In genomic region chr3:37017683-37018082, GRCh38 we compare ENCODE assay signal across 28 cellular contexts.
"Had no signal": no experiment of that assay in that cellular context is flagged by ENCODE, and none has a peak within 500 bp of the region (broad histone marks: within the 10 kb centered on the region; RNA-seq: fewer than 3 reads in every experiment).

No MANE protein-coding gene starts in this region.

- H3K27me3 Mint-ChIP-seq: activated B cell treated with CpG ODN at 0.5 μM for 24 hours; activated CD8-positive, alpha-beta T cell treated with anti-CD3 and anti-CD28 coated beads for 36 hours; activated naive CD8-positive, alpha-beta T cell treated with anti-CD3 and anti-CD28 coated beads, Interleukin-2, amount 10 ng/mL, durations not matched to agents 7 days and 5 days; activated T-helper 17 cell treated with anti-CD3 and anti-CD28 coated beads, Interleukin-2, amount 50 U/mL, for 72 hours; central memory CD8-positive, alpha-beta T cell; dendritic cell treated with granulocyte-macrophage colony-stimulating factor and Interleukin-4, amounts not matched to agents 40 ng/mL and 50 ng/mL, for 4 days; T-cell; T-helper 17 cell had no signal

- H3K4me3 Mint-ChIP-seq: activated B cell treated with CpG ODN at 0.5 μM for 24 hours; activated CD8-positive, alpha-beta T cell treated with anti-CD3 and anti-CD28 coated beads for 36 hours; activated naive CD4-positive, alpha-beta T cell treated with anti-CD3 and anti-CD28 coated beads for 36 hours; activated naive CD8-positive, alpha-beta T cell treated with anti-CD3 and anti-CD28 coated beads, Interleukin-2, amount 10 ng/mL, durations not matched to agents 7 days and 5 days; activated T-cell treated with anti-CD3 and anti-CD28 coated beads, Interleukin-2, amount 50 U/mL, for 4 hours; activated T-helper 17 cell treated with anti-CD3 and anti-CD28 coated beads, Interleukin-2, amount 50 U/mL, for 72 hours; central memory CD8-positive, alpha-beta T cell; dendritic cell treated with granulocyte-macrophage colony-stimulating factor and Interleukin-4, amounts not matched to agents 40 ng/mL and 50 ng/mL, for 4 days; endodermal cell; T-cell; T-helper 17 cell; T-helper 2 cell treated with Interferon-gamma antibody and Interleukin-4, amounts not matched to agents 5 μg/mL and 100 μg/mL, for 36 hours had no signal

- H3K4me1 Mint-ChIP-seq: activated B cell treated with CpG ODN at 0.5 μM for 24 hours; activated T-helper 17 cell treated with anti-CD3 and anti-CD28 coated beads, Interleukin-2, amount 50 U/mL, for 72 hours; endodermal cell had no signal

- H3K27ac ChIP-seq: brain microvascular endothelial cell, coronary artery, dorsolateral prefrontal cortex, WERI-Rb-1 had no signal

- H3K27me3 ChIP-seq: brain microvascular endothelial cell, dorsolateral prefrontal cortex had no signal

- H3K9me3 Mint-ChIP-seq: activated B cell treated with CpG ODN at 0.5 μM for 24 hours; activated CD8-positive, alpha-beta T cell treated with anti-CD3 and anti-CD28 coated beads for 36 hours; activated naive CD4-positive, alpha-beta T cell treated with anti-CD3 and anti-CD28 coated beads for 36 hours; activated naive CD4-positive, alpha-beta T cell treated with anti-CD3 and anti-CD28 coated beads, Interleukin-2, amount 50 U/mL, for 72 hours; activated naive CD8-positive, alpha-beta T cell treated with anti-CD3 and anti-CD28 coated beads, Interleukin-2, amount 10 ng/mL, durations not matched to agents 7 days and 5 days; activated T-cell treated with anti-CD3 and anti-CD28 coated beads, Interleukin-2, amount 50 U/mL, for 4 hours; activated T-helper 17 cell treated with anti-CD3 and anti-CD28 coated beads, Interleukin-2, amount 50 U/mL, for 72 hours; central memory CD8-positive, alpha-beta T cell; dendritic cell treated with granulocyte-macrophage colony-stimulating factor and Interleukin-4, amounts not matched to agents 40 ng/mL and 50 ng/mL, for 4 days; endodermal cell; T-cell; T-helper 2 cell treated with Interferon-gamma antibody and Interleukin-4, amounts not matched to agents 5 μg/mL and 100 μg/mL, for 36 hours had no signal

- ATAC-seq: activated CD4-positive, CD25-positive, alpha-beta regulatory T cell treated with anti-CD3 and anti-CD28 coated beads, Interleukin-2, amount 50 U/mL, for 24 hours; activated CD8-positive, alpha-beta T cell treated with anti-CD3 and anti-CD28 coated beads for 36 hours; activated naive CD4-positive, alpha-beta T cell treated with anti-CD3 and anti-CD28 coated beads, Interleukin-2, amount 50 U/mL, for 72 hours; activated T-cell treated with anti-CD3 and anti-CD28 coated beads, Interleukin-2, amount 50 U/mL, for 4 hours; activated T-helper 17 cell treated with anti-CD3 and anti-CD28 coated beads, Interleukin-2, amount 50 U/mL, for 72 hours; esophagus mucosa; T-cell; T-helper 17 cell had no signal

- H3K27ac Mint-ChIP-seq: activated B cell treated with CpG ODN at 0.5 μM for 24 hours; activated CD8-positive, alpha-beta T cell treated with anti-CD3 and anti-CD28 coated beads for 36 hours; activated naive CD4-positive, alpha-beta T cell treated with anti-CD3 and anti-CD28 coated beads for 36 hours; activated naive CD4-positive, alpha-beta T cell treated with anti-CD3 and anti-CD28 coated beads, Interleukin-2, amount 50 U/mL, for 72 hours; activated naive CD8-positive, alpha-beta T cell treated with anti-CD3 and anti-CD28 coated beads, Interleukin-2, amount 10 ng/mL, durations not matched to agents 7 days and 5 days; activated T-helper 17 cell treated with anti-CD3 and anti-CD28 coated beads, Interleukin-2, amount 50 U/mL, for 72 hours; dendritic cell treated with granulocyte-macrophage colony-stimulating factor and Interleukin-4, amounts not matched to agents 40 ng/mL and 50 ng/mL, for 4 days; endodermal cell; T-cell; T-helper 17 cell; T-helper 2 cell treated with Interferon-gamma antibody and Interleukin-4, amounts not matched to agents 5 μg/mL and 100 μg/mL, for 36 hours had no signal

- DNase-seq: activated B cell treated with CpG ODN at 0.5 μM for 24 hours; activated CD4-positive, alpha-beta T cell treated with anti-CD3 and anti-CD28 coated beads for 48 hours; activated CD4-positive, alpha-beta T cell treated with anti-CD3 and anti-CD28 coated beads, Interleukin-2, amount 50 U/mL, for 1 hour; activated CD4-positive, alpha-beta T cell treated with anti-CD3 and anti-CD28 coated beads, Interleukin-2, amount 50 U/mL, for 48 hours; activated CD8-positive, alpha-beta memory T cell treated with anti-CD3 and anti-CD28 coated beads for 24 hours; activated CD8-positive, alpha-beta T cell treated with anti-CD3 and anti-CD28 coated beads for 36 hours; activated effector memory CD4-positive, alpha-beta T cell treated with Interleukin-2 at 50 U/mL for 16 hours; activated gamma-delta T cell treated with Interleukin-2 at 50 U/mL for 16 hours; activated naive CD4-positive, alpha-beta T cell treated with anti-CD3 and anti-CD28 coated beads for 36 hours; activated naive CD8-positive, alpha-beta T cell treated with anti-CD3 and anti-CD28 coated beads, Interleukin-2, amount 10 ng/mL, durations not matched to agents 7 days and 5 days; activated T-cell treated with anti-CD3 and anti-CD28 coated beads, Interleukin-2, amount 50 U/mL, for 4 hours; brain microvascular endothelial cell; dorsolateral prefrontal cortex; effector memory CD4-positive, alpha-beta T cell; endodermal cell; foreskin fibroblast; T-cell; T-helper 17 cell; T1000; WERI-Rb-1 had no signal

- H3K4me3 ChIP-seq: coronary artery, dorsolateral prefrontal cortex had no signal
